ENCODE assay signal across 20 cellular contexts in the genomic region with DNA sequence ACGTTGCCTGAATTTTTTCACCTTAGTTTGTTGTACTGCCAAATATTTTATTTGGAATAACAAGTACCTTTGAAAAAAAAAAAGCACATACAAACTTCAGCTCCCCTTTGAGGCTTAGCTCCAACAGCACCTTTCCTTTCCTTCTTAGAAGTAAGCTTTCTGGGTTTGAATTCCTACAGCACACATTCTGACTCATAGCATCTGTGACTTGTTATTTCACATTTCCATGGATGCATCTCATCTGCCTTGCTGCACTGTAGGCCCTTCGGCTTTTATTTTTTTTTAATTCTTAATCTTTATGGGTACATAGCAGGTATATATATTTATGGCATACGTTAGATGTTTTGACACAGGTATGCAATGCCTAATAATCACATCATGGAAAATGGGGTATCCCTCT. TPM values are rescaled to one million over a fixed set of nuclear protein-coding genes. Genes with fewer than 3 reads are reported as not detected.
A peak's percentile ranks its signal among the peaks of the same experiment; 100 is the strongest.
DNase-seq lines count a peak whose midpoint lies in the region; ATAC-seq, FAIRE-seq and TF ChIP-seq lines count a peak whose summit lies in the region.
"Had no signal": no experiment of that assay in that cellular context is flagged by ENCODE, and none has a peak within 500 bp of the region (broad histone marks: within the 10 kb centered on the region; RNA-seq: fewer than 3 reads in every experiment).

No MANE protein-coding gene starts in this region.

- H3F3A ChIP-seq in PC-9 (ENCODE audit: insufficient read depth, low read depth), result peaks cover 19% of the 10 kb centered on the region; the same call in 1 of the 2 replicates

- POLR2A ChIA-PET in RWPE1 (lab: Yijun Ruan, JAX; ENCODE audit: low non-redundant PET), result no interaction called here
- POLR2A ChIA-PET in endothelial cell of umbilical vein (lab: Charles Lee), result no interaction called here
- POLR2A ChIA-PET in PC-9 (lab: Charles Lee; ENCODE audit: unreplicated experiment), result no interaction called here

- FAIRE-seq in endothelial cell of umbilical vein (lab: Jason Lieb, UNC), result no peak
- no peak for FAIRE-seq in GM19239 (lab: Jason Lieb, UNC)
- FAIRE-seq: A549 had no signal

- DNase-seq in RWPE1 (ENCODE audit: low spot score) (no peak), endothelial cell of umbilical vein (ENCODE audit: low read depth, low spot score) (no peak), PC-9 (no peak), GM19239 (ENCODE audit: insufficient read length, low spot score) (no peak), cerebellum (ENCODE audit: low spot score) (no peak)
- DNase-seq: activated CD4-positive, alpha-beta T cell treated with anti-CD3 and anti-CD28 coated beads, Interleukin-2, amount 50 U/mL, for 48 hours; amygdala; Caco-2; effector CD8-positive, alpha-beta T cell; left colon; naive B cell; NCI-H2107; NK-92 treated with Interleukin-12 subunit alpha and Interleukin-12 subunit beta, amount 100 ng/mL, for 24 hours; retina; SHP77 treated with DMSO at 0.1 percent for 48 hours; stimulated activated CD8-positive, alpha-beta memory T cell treated with anti-CD3 and anti-CD28 coated beads, Interleukin-4, amount 100 ng/mL, for 48 hours had no signal

- no peaks in the 10 kb centered on the region for H3K9me3 ChIP-seq in endothelial cell of umbilical vein (replicated peaks; ENCODE audit: control insufficient read depth, insufficient read depth, low read length)
- H3K9me3 ChIP-seq in muscle layer of duodenum (ENCODE audit: control insufficient read depth in 1 of 2, low read length in 2 of 2), result no peaks in the 10 kb centered on the region
- H3K9me3 ChIP-seq in PC-9 (ENCODE audit: insufficient read depth, low read depth), result no peaks in the 10 kb centered on the region
- H3K9me3 ChIP-seq: A549, Caco-2 had no signal

- TF ChIP-seq POLR2A in endothelial cell of umbilical vein (IDR thresholded peaks at IDR 0.05; ENCODE audit: low read depth, low read length), result no peak

- dilution Hi-C loops in endothelial cell of umbilical vein (cut with MboI; ENCODE audit: extremely low pct_ligation_motif_present, low sequenced_read_pairs), result no loop called here

- CTCF ChIA-PET in RWPE1 (lab: Yijun Ruan, JAX), result no interaction called here
- CTCF ChIA-PET in endothelial cell of umbilical vein (lab: Charles Lee), result interaction anchor here (0.8 to 3.6 kb wide), 2 partner anchors 24 to 46 kb away, joined by 5 to 24 read pairs; no protein-coding TSS in a partner anchor
- CTCF ChIA-PET in PC-9 (lab: Charles Lee), result no interaction called here

- H3K36me3 ChIP-seq in ACC112 (ENCODE audit: insufficient read depth, low read length) (peaks cover 38% of the 10 kb centered on the region), endothelial cell of umbilical vein (ENCODE audit: control insufficient read depth in 2 of 2, extremely low read depth in 1 of 2, insufficient read depth in 2 of 2, low read length in 2 of 2) (peaks cover 4 to 9% of the 10 kb centered on the region in 2 experiments), muscle layer of duodenum (ENCODE audit: control insufficient read depth in 1 of 2, insufficient read depth in 2 of 2, low read length in 2 of 2) (peaks cover 29 to 34% of the 10 kb centered on the region in 2 donors), PC-9 (ENCODE audit: low read depth) (peaks cover 34% of the 10 kb centered on the region)

- H2AFZ ChIP-seq in ACC112 (ENCODE audit: low read length, unreplicated experiment) (no peak overlapping the region), endothelial cell of umbilical vein (ENCODE audit: low read depth, low read length) (no peak overlapping the region), PC-9 (no peak overlapping the region)

- no peak overlapping the region for H3K9ac ChIP-seq in endothelial cell of umbilical vein (replicated peaks; ENCODE audit: extremely low read depth, insufficient read depth, low read length)

- peaks cover 78% of the 10 kb centered on the region for H3K79me2 ChIP-seq in ACC112 (ENCODE audit: control insufficient read depth, insufficient read depth, low read length, unreplicated experiment)
- H3K79me2 ChIP-seq in endothelial cell of umbilical vein (ENCODE audit: control insufficient read depth, insufficient read depth, low read length), result peaks cover 2% of the 10 kb centered on the region
- peaks cover 64% of the 10 kb centered on the region for H3K79me2 ChIP-seq in PC-9 (ENCODE audit: low read depth)

- intact Hi-C loops in endothelial cell of umbilical vein (cut with micrococcal nuclease), result no loop called here
- intact Hi-C loops in PC-9 (cut with micrococcal nuclease; ENCODE audit: unreplicated experiment), result no loop called here

- H3K4me2 ChIP-seq in endothelial cell of umbilical vein (ENCODE audit: insufficient read depth, low read length), result no peak overlapping the region
- no peak overlapping the region for H3K4me2 ChIP-seq in PC-9
- H3K4me2 ChIP-seq: A549 had no signal

- no peak for TF ChIP-seq CTCF in RWPE1 (conservative IDR thresholded peaks at IDR 0.05; ENCODE audit: low read depth)
- no peak for TF ChIP-seq CTCF in endothelial cell of umbilical vein (IDR thresholded peaks at IDR 0.05; ENCODE audit: extremely low read depth in 1 of 2, insufficient read depth in 1 of 2, low read depth in 1 of 2, low read length in 2 of 2)
- no peak for TF ChIP-seq CTCF in PC-9 (conservative IDR thresholded peaks at IDR 0.05)

- H3K9me1 ChIP-seq in endothelial cell of umbilical vein (replicated peaks; ENCODE audit: control insufficient read depth, extremely low read depth, insufficient read depth, low read length), result no peaks in the 10 kb centered on the region

- BruUV-seq in endothelial cell of umbilical vein (replicated peaks; lab: Mats Ljungman, UMichigan) (no TSS peak), PC-9 (replicated peaks; lab: Mats Ljungman, UMichigan) (no TSS peak)

- no peak for ATAC-seq in HG03432 (IDR thresholded peaks at IDR 0.05; ENCODE audit: unreplicated experiment)
- ATAC-seq: A549, left colon had no signal

- H3K4me3 ChIP-seq in ACC112 (ENCODE audit: low read depth, low read length), result no peak overlapping the region
- no peak overlapping the region for H3K4me3 ChIP-seq in endothelial cell of umbilical vein (replicated peaks in 1 of 3; ENCODE audit: insufficient read depth in 1 of 3, low read depth in 1 of 3, low read length in 3 of 3)
- H3K4me3 ChIP-seq in muscle layer of duodenum (ENCODE audit: low read depth in 1 of 2, low read length in 2 of 2), result no peak overlapping the region
- no peak overlapping the region for H3K4me3 ChIP-seq in PC-9
- H3K4me3 ChIP-seq: A549 had no signal

- H3K9me2 ChIP-seq in PC-9 (ENCODE audit: insufficient read depth), result no peaks in the 10 kb centered on the region

- H3K4me1 ChIP-seq in ACC112 (ENCODE audit: control insufficient read depth, insufficient read depth, low read length, unreplicated experiment) (peaks cover 53% of the 10 kb centered on the region), endothelial cell of umbilical vein (ENCODE audit: control insufficient read depth, extremely low read depth, insufficient read depth, low read length) (peaks cover 13% of the 10 kb centered on the region), muscle layer of duodenum (ENCODE audit: control insufficient read depth in 1 of 2, insufficient read depth in 2 of 2, low read length in 2 of 2) (peaks cover 6 to 49% of the 10 kb centered on the region in 2 donors), PC-9 (replicated peaks; ENCODE audit: insufficient read depth) (peaks cover 11% of the 10 kb centered on the region)
- H3K4me1 ChIP-seq: A549 had no signal

- H4K20me1 ChIP-seq in endothelial cell of umbilical vein (replicated peaks; ENCODE audit: control insufficient read depth, extremely low read depth, insufficient read depth, low read length), result no peaks in the 10 kb centered on the region
- H4K20me1 ChIP-seq in PC-9 (ENCODE audit: insufficient read depth), result 0 out of 2 replicates have a peak, but pooled peaks cover 3% of the 10 kb centered on the region

- H3K27ac ChIP-seq in ACC112 (ENCODE audit: low read depth, low read length) (peak overlapping the region; percentile 78), RWPE1 (peak overlapping the region; percentile 30; the same call in 1 of the 2 replicates), endothelial cell of umbilical vein (ENCODE audit: insufficient read depth, low read depth, low read length) (no peak overlapping the region), muscle layer of duodenum (ENCODE audit: low read length) (peak overlapping the region; percentile 2), PC-9 (no peak overlapping the region)
- H3K27ac ChIP-seq: A549 had no signal

- no peaks in the 10 kb centered on the region for H3K27me3 ChIP-seq in ACC112 (ENCODE audit: insufficient read depth, low read length)
- no peaks in the 10 kb centered on the region for H3K27me3 ChIP-seq in endothelial cell of umbilical vein (ENCODE audit: control insufficient read depth in 2 of 2, insufficient read depth in 2 of 2, low read length in 2 of 2)
- H3K27me3 ChIP-seq in muscle layer of duodenum (ENCODE audit: low read depth, low read length), result no peaks in the 10 kb centered on the region
- H3K27me3 ChIP-seq in PC-9 (ENCODE audit: insufficient read depth, low read depth), result no peaks in the 10 kb centered on the region

TF ChIP-seq in endothelial cell of umbilical vein, 7 proteins besides CTCF, POLR2A, EP300 and RAD21:
- TF ChIP-seq FOS (IDR thresholded peaks at IDR 0.05; ENCODE audit: borderline replicate concordance, insufficient read depth, low read length) (peak; percentile 10), JUN (IDR thresholded peaks at IDR 0.05; ENCODE audit: borderline replicate concordance, insufficient read depth, insufficient read length, low read depth) (no peak)

RNA-seq across cellular contexts. Expression of gene LGALS3, which starts 7.2 kb away (rescaled TPM):
- total RNA-seq in endothelial cell of umbilical vein (27.8 and 33.8 TPM in 2 replicates), PC-9 (2021) (122 and 142 TPM in 2 replicates), cerebellum (8.3 TPM)
- polyA plus RNA-seq in endothelial cell of umbilical vein, result 55.1 and 68.1 TPM in 2 replicates
- 20.6 and 31.7 TPM in 2 replicates for polyA plus RNA-seq in endothelial cell of umbilical vein (2011; cell fraction: cytosol; rRNA removed)
- 13.9 and 16.4 TPM in 2 replicates for polyA plus RNA-seq in endothelial cell of umbilical vein (2011; cell fraction: nucleus; rRNA removed)
- polyA plus RNA-seq in endothelial cell of umbilical vein (2012), result 49.4 and 57.6 TPM in 2 replicates
- 19.6 and 23.3 TPM in 2 replicates for polyA minus RNA-seq in endothelial cell of umbilical vein
- polyA minus RNA-seq in endothelial cell of umbilical vein (2011; cell fraction: cytosol; rRNA and poly(A)+ RNA removed), result 99.8 TPM
- 4.0 and 5.2 TPM in 2 replicates for polyA minus RNA-seq in endothelial cell of umbilical vein (2011; cell fraction: nucleus; rRNA and poly(A)+ RNA removed)

RNA-seq across cellular contexts. Expression of gene DLGAP5, which starts 55.1 kb away (rescaled TPM):
- total RNA-seq in endothelial cell of umbilical vein (83.2 and 83.5 TPM in 2 replicates), PC-9 (2021) (51.7 and 80.0 TPM in 2 replicates), cerebellum (12.6 TPM)
- 5.4 and 8.3 TPM in 2 replicates for polyA plus RNA-seq in endothelial cell of umbilical vein
- polyA plus RNA-seq in endothelial cell of umbilical vein (2011; cell fraction: cytosol; rRNA removed), result 21.5 and 23.3 TPM in 2 replicates
- 33.0 and 53.3 TPM in 2 replicates for polyA plus RNA-seq in endothelial cell of umbilical vein (2011; cell fraction: nucleus; rRNA removed)
- 20.7 and 68.5 TPM in 2 replicates for polyA plus RNA-seq in endothelial cell of umbilical vein (2012)
- polyA minus RNA-seq in endothelial cell of umbilical vein, result 7.4 and 7.7 TPM in 2 replicates
- polyA minus RNA-seq in endothelial cell of umbilical vein (2011; cell fraction: cytosol; rRNA and poly(A)+ RNA removed), result 17.9 TPM
- polyA minus RNA-seq in endothelial cell of umbilical vein (2011; cell fraction: nucleus; rRNA and poly(A)+ RNA removed), result 13.3 and 24.6 TPM in 2 replicates

Comparison
In these comparisons a context has a peak if more than half of its experiments do, and no peak if none do; other contexts are left out.
1. H3K27ac ChIP-seq: peak in ACC112 (single experiment), RWPE1 (single experiment) and muscle layer of duodenum (single experiment); none in endothelial cell of umbilical vein (single experiment) and PC-9 (single experiment).